Comparison of ENCODE assay signal across 18 cellular contexts in genomic region chr1:67803380-67804279, GRCh38. TPM values are rescaled to one million over a fixed set of nuclear protein-coding genes. Genes with fewer than 3 reads are reported as not detected.
DNase-seq lines count a peak whose midpoint lies in the region; ATAC-seq and TF ChIP-seq lines count a peak whose summit lies in the region.
"Had no signal": no experiment of that assay in that cellular context is flagged by ENCODE, and none has a peak within 500 bp of the region (broad histone marks: within the 10 kb centered on the region; RNA-seq: fewer than 3 reads in every experiment).

No MANE protein-coding gene starts in this region.

- no peak for TF ChIP-seq POLR2A in ovary (IDR thresholded peaks at IDR 0.05)

- H3K36me3 ChIP-seq in mesendoderm (ENCODE audit: control insufficient read depth, insufficient read depth, low read length) (no peaks in the 10 kb centered on the region), A673 (ENCODE audit: insufficient read depth, low read length, poor library complexity, severe bottlenecking) (no peaks in the 10 kb centered on the region), ovary (no peaks in the 10 kb centered on the region)

- no peaks in the 10 kb centered on the region for H3K79me2 ChIP-seq in mesendoderm (ENCODE audit: control insufficient read depth, insufficient read depth, low read length)

- H3K27me3 ChIP-seq in mesendoderm (ENCODE audit: insufficient read depth, low read length, poor library complexity) (no peaks in the 10 kb centered on the region), A673 (replicated peaks; ENCODE audit: insufficient read depth, low read depth, low read length, poor library complexity) (no peaks in the 10 kb centered on the region), ovary (no peaks in the 10 kb centered on the region)
- H3K27me3 ChIP-seq: SJSA1 had no signal

- BruUV-seq in A673 (replicated peaks; lab: Mats Ljungman, UMichigan) = no TSS peak

- no peaks in the 10 kb centered on the region for H3K79me1 ChIP-seq in mesendoderm (ENCODE audit: low read length)

- POLR2A ChIA-PET in A673 (lab: Charles Lee; ENCODE audit: low non-redundant PET) = no interaction called here

- no peak overlapping the region for H3K9ac ChIP-seq in mesendoderm (ENCODE audit: low read length)

- CTCF ChIA-PET in A673 (lab: Charles Lee) = interaction anchor here (0.6 kb wide), 2 partner anchors 48 to 389 kb away, joined by 3 read pairs; no protein-coding TSS in a partner anchor

- peak overlapping the region; percentile 31 for H3K56ac ChIP-seq in mesendoderm (ENCODE audit: low read length)

- intact Hi-C loops in A673 (cut with micrococcal nuclease; ENCODE audit: unreplicated experiment) = no loop called here
- intact Hi-C loops in ovary (cut with DNase I) = no loop called here

- H3K4me1 ChIP-seq in mesendoderm (ENCODE audit: control insufficient read depth, low read depth, low read length) (peaks cover 2% of the 10 kb centered on the region), A673 (ENCODE audit: insufficient read depth, low read length, poor library complexity, severe bottlenecking) (peaks cover 9% of the 10 kb centered on the region), ovary (ENCODE audit: insufficient read depth) (peaks cover 13% of the 10 kb centered on the region)

- H2AK5ac ChIP-seq in mesendoderm (ENCODE audit: low read length) = no peak overlapping the region

- no peak overlapping the region for H3K4ac ChIP-seq in mesendoderm (ENCODE audit: low read depth, low read length)

- no peak overlapping the region for H4K8ac ChIP-seq in mesendoderm (ENCODE audit: low read depth, low read length)

- DNase-seq in AG20443 (ENCODE audit: low spot score) (peak; percentile 31), M059J (ENCODE audit: low read depth) (peak; percentile 46), mesendoderm (no peak), A673 (ENCODE audit: low spot score) (no peak), NCI-H446 treated with DMSO at 0.1 percent for 48 hours (lab: John Stamatoyannopoulos, UW) (no peak), ovary (no peak)
- DNase-seq: activated CD8-positive, alpha-beta memory T cell treated with anti-CD3 and anti-CD28 coated beads, Interleukin-2, amount 50 U/mL, for 48 hours; effector CD4-positive, alpha-beta T cell; NCI-H2029 treated with DMSO at 0.1 percent for 48 hours; posterior cingulate gyrus; stimulated activated CD4-positive, alpha-beta T cell treated with anti-CD3 and anti-CD28 coated beads, Interleukin-4, amount 100 ng/mL, for 4 hours; stimulated activated naive CD8-positive, alpha-beta T cell treated with anti-CD3 and anti-CD28 coated beads, Interleukin-15, Interleukin-2, amounts not matched to agents 100 U/mL and 50 U/mL, for 24 hours had no signal

- no peak overlapping the region for H3K23ac ChIP-seq in mesendoderm (ENCODE audit: low read length)

- H3K4me3 ChIP-seq in mesendoderm (ENCODE audit: low read length) = no peak overlapping the region
- no peak overlapping the region for H3K4me3 ChIP-seq in A673 (ENCODE audit: low read depth, low read length, poor library complexity, severe bottlenecking)
- no peak overlapping the region for H3K4me3 ChIP-seq in ovary
- H3K4me3 ChIP-seq: K562, SJSA1 had no signal

- H2BK120ac ChIP-seq in mesendoderm (ENCODE audit: low read depth, low read length) = no peak overlapping the region

- whole genome bisulfite sequencing in mesendoderm (ENCODE audit: extremely low coverage, insufficient coverage, low lambda C conversion rate) = no CpG with 5 or more reads among the region's 7 CpGs
- WGBS in ovary, 3 donors = 50 to 57% (median 54%) methylated on average over 7 of the region's 7 CpGs

- ATAC-seq in esophagus mucosa (peak; percentile 57), GM19463 (IDR thresholded peaks at IDR 0.05; ENCODE audit: unreplicated experiment) (no peak)
- ATAC-seq: K562; stimulated activated naive CD8-positive, alpha-beta T cell treated with anti-CD3 and anti-CD28 coated beads, Interleukin-15, Interleukin-2, amounts not matched to agents 100 U/mL and 50 U/mL, for 24 hours had no signal

- no peak for TF ChIP-seq CTCF in A673 (conservative IDR thresholded peaks at IDR 0.05; ENCODE audit: low read depth, low read length)
- no peak for TF ChIP-seq CTCF in ovary (IDR thresholded peaks at IDR 0.05)

- no peak overlapping the region for H3K18ac ChIP-seq in mesendoderm (ENCODE audit: low read length)

- no peak overlapping the region for H3K27ac ChIP-seq in mesendoderm (ENCODE audit: low read depth, low read length)
- no peak overlapping the region for H3K27ac ChIP-seq in A673 (ENCODE audit: low read depth, low read length, poor library complexity, severe bottlenecking)
- no peak overlapping the region for H3K27ac ChIP-seq in ovary
- H3K27ac ChIP-seq: C4-2B, SJSA1, VCaP had no signal

- H4K5ac ChIP-seq in mesendoderm (ENCODE audit: low read length) = no peak overlapping the region

- no peak overlapping the region for H2BK15ac ChIP-seq in mesendoderm (replicated peaks; ENCODE audit: low read depth)

- TF ChIP-seq EP300 in ovary (IDR thresholded peaks at IDR 0.05) = no peak

- H3K9me3 ChIP-seq in A673 (ENCODE audit: low read depth, low read length, poor library complexity, severe bottlenecking) = peaks cover 3% of the 10 kb centered on the region
- H3K9me3 ChIP-seq in ovary = no peaks in the 10 kb centered on the region
- H3K9me3 ChIP-seq: SJSA1 had no signal

- no peak overlapping the region for H2BK5ac ChIP-seq in mesendoderm (ENCODE audit: low read length)

- H3K4me2 ChIP-seq in mesendoderm (ENCODE audit: low read length) = no peak overlapping the region

RNA-seq across cellular contexts. Expression of gene GNG12, which starts 29.6 kb away (rescaled TPM):
- total RNA-seq in M059J (2014; rRNA removed; shearing (Covaris generic)) = 163 and 211 TPM in 2 replicates
- 73.2 TPM for total RNA-seq in esophagus mucosa
- polyA plus RNA-seq in mesendoderm (2013, experiment 1 of 2) = 19.6 TPM
- 20.4 TPM for polyA plus RNA-seq in mesendoderm (2013, experiment 2 of 2)
- total RNA-seq in A673 (2021) = 48.1 and 54.8 TPM in 2 replicates
- total RNA-seq in ovary = 10 to 100 TPM; 50.6 to 84.4 (median 68.0) TPM
- 100 to 1,000 TPM in 1 of 2 donors, 10 to 100 TPM in 1; 41.0 to 121 TPM for polyA plus RNA-seq in ovary

Comparison
In these comparisons a context has a peak if more than half of its experiments do, and no peak if none do; other contexts are left out.
1. DNase-seq: peak in AG20443 (single experiment) and M059J (single experiment); none in mesendoderm (single experiment), A673 (single experiment), NCI-H446 treated with DMSO at 0.1 percent for 48 hours (single experiment) and ovary (0 of 5).